1 cellular context compared by ENCODE assay signal in genomic region chr3:69299344-69299743, GRCh38.
TF ChIP-seq lines count a peak whose summit lies in the region.

No MANE protein-coding gene starts in this region.

TF ChIP-seq in HepG2, 621 proteins besides CTCF, POLR2A, EP300 and RAD21 (continued from another document):
- TF ChIP-seq, protein P1, sequence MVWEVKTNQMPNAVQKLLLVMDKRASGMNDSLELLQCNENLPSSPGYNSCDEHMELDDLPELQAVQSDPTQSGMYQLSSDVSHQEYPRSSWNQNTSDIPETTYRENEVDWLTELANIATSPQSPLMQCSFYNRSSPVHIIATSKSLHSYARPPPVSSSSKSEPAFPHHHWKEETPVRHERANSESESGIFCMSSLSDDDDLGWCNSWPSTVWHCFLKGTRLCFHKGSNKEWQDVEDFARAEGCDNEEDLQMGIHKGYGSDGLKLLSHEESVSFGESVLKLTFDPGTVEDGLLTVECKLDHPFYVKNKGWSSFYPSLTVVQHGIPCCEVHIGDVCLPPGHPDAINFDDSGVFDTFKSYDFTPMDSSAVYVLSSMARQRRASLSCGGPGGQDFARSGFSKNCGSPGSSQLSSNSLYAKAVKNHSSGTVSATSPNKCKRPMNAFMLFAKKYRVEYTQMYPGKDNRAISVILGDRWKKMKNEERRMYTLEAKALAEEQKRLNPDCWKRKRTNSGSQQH (CRISPR knock-in tag; IDR thresholded peaks at IDR 0.05; ENCODE audit: low read depth): no peak
- TF ChIP-seq, protein P2, sequence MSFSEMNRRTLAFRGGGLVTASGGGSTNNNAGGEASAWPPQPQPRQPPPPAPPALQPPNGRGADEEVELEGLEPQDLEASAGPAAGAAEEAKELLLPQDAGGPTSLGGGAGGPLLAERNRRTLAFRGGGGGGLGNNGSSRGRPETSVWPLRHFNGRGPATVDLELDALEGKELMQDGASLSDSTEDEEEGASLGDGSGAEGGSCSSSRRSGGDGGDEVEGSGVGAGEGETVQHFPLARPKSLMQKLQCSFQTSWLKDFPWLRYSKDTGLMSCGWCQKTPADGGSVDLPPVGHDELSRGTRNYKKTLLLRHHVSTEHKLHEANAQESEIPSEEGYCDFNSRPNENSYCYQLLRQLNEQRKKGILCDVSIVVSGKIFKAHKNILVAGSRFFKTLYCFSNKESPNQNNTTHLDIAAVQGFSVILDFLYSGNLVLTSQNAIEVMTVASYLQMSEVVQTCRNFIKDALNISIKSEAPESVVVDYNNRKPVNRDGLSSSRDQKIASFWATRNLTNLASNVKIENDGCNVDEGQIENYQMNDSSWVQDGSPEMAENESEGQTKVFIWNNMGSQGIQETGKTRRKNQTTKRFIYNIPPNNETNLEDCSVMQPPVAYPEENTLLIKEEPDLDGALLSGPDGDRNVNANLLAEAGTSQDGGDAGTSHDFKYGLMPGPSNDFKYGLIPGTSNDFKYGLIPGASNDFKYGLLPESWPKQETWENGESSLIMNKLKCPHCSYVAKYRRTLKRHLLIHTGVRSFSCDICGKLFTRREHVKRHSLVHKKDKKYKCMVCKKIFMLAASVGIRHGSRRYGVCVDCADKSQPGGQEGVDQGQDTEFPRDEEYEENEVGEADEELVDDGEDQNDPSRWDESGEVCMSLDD (CRISPR knock-in tag; IDR thresholded peaks at IDR 0.05; ENCODE audit: borderline replicate concordance): no peak
- TF ChIP-seq ZNF670 (CRISPR knock-in tag; IDR thresholded peaks at IDR 0.05; ENCODE audit: borderline replicate concordance) (no peak), SOX13 (IDR thresholded peaks at IDR 0.05) (no peak), SOX13 (CRISPR knock-in tag; conservative IDR thresholded peaks at IDR 0.05 in 1 of 2, IDR thresholded peaks at IDR 0.05 in 1 of 2) (no peak), YEATS4 (CRISPR knock-in tag; IDR thresholded peaks at IDR 0.05; ENCODE audit: borderline replicate concordance) (no peak), IRF2 (CRISPR knock-in tag; IDR thresholded peaks at IDR 0.05) (no peak), ZNF678 (CRISPR knock-in tag; IDR thresholded peaks at IDR 0.05) (no peak)
- TF ChIP-seq, protein P3, sequence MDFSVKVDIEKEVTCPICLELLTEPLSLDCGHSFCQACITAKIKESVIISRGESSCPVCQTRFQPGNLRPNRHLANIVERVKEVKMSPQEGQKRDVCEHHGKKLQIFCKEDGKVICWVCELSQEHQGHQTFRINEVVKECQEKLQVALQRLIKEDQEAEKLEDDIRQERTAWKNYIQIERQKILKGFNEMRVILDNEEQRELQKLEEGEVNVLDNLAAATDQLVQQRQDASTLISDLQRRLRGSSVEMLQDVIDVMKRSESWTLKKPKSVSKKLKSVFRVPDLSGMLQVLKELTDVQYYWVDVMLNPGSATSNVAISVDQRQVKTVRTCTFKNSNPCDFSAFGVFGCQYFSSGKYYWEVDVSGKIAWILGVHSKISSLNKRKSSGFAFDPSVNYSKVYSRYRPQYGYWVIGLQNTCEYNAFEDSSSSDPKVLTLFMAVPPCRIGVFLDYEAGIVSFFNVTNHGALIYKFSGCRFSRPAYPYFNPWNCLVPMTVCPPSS (IDR thresholded peaks at IDR 0.05): no peak
